In genomic region chr1:27154469-27154990, GRCh38 we compare ENCODE assay signal across 8 cellular contexts. TPM values are rescaled to one million over a fixed set of nuclear protein-coding genes. Genes with fewer than 3 reads are reported as not detected.
DNase-seq lines count a peak whose midpoint lies in the region; ATAC-seq and TF ChIP-seq lines count a peak whose summit lies in the region.

No MANE protein-coding gene starts in this region.

- H3K9ac ChIP-seq in trophoblast cell (ENCODE audit: low read length), result peak overlapping the region; percentile 84

- H3K23ac ChIP-seq in trophoblast cell (ENCODE audit: low read length), result no peak overlapping the region

- no peak for TF ChIP-seq POLR2A in esophagus muscularis mucosa (IDR thresholded peaks at IDR 0.05; ENCODE audit: low read depth)

- H4K20me1 ChIP-seq in PC-9 (ENCODE audit: insufficient read depth), result no peaks in the 10 kb centered on the region

- H3K9me2 ChIP-seq in PC-9 (ENCODE audit: insufficient read depth), result no peaks in the 10 kb centered on the region

- no peak for TF ChIP-seq CTCF in PC-9 (conservative IDR thresholded peaks at IDR 0.05)
- TF ChIP-seq CTCF in esophagus muscularis mucosa (IDR thresholded peaks at IDR 0.05), result no peak

- H4K12ac ChIP-seq in trophoblast cell (ENCODE audit: low read depth, low read length), result peak overlapping the region; percentile 76

- H3K36me3 ChIP-seq in PC-9 (ENCODE audit: low read depth) (no peaks in the 10 kb centered on the region), esophagus muscularis mucosa (no peaks in the 10 kb centered on the region), trophoblast cell (ENCODE audit: control insufficient read depth in 1 of 2, insufficient read depth in 2 of 2, low read length in 2 of 2) (peaks cover 0 to 8% of the 10 kb centered on the region in 2 experiments)

- H3K18ac ChIP-seq in trophoblast cell (ENCODE audit: low read length), result peak overlapping the region; percentile 88

- no peak for DNase-seq in PC-9
- DNase-seq in esophagus muscularis mucosa (ENCODE audit: extremely low spot score), result no peak
- no peak for DNase-seq in trophoblast cell
- DNase-seq in NAMALWA (ENCODE audit: low spot score), result no peak
- DNase-seq in medulla oblongata (ENCODE audit: extremely low spot score), result no peak

- H3K4me1 ChIP-seq in PC-9 (replicated peaks; ENCODE audit: insufficient read depth) (peaks cover 34% of the 10 kb centered on the region), esophagus muscularis mucosa (peaks cover 48 to 61% (median 56%) of the 10 kb centered on the region in 4 donors), trophoblast cell (ENCODE audit: control insufficient read depth in 1 of 2, insufficient read depth in 2 of 2, low read length in 2 of 2) (peaks cover 28 to 38% of the 10 kb centered on the region in 2 experiments)

- 2% methylated on average over 20 of the region's 20 CpGs for WGBS in esophagus muscularis mucosa
- WGBS in trophoblast cell (ENCODE audit: extremely low coverage, insufficient coverage, insufficient read length), result no CpG with 5 or more reads among the region's 20 CpGs

- peaks cover 13% of the 10 kb centered on the region for H3F3A ChIP-seq in PC-9 (ENCODE audit: insufficient read depth, low read depth)

- CTCF ChIA-PET in PC-9 (lab: Charles Lee), result interaction anchor here (0.7 to 1.3 kb wide), 6 partner anchors 10 to 380 kb away, joined by 3 to 10 read pairs (median 4); no protein-coding TSS in a partner anchor

- peak overlapping the region; percentile 88 for H4K91ac ChIP-seq in trophoblast cell (ENCODE audit: low read depth, low read length)

- H2AFZ ChIP-seq in PC-9, result peak overlapping the region; percentile 62; the same call in 1 of the 2 replicates
- peak overlapping the region; percentile 61 for H2AFZ ChIP-seq in trophoblast cell (ENCODE audit: insufficient read depth, low read length, poor library complexity)

- H2BK5ac ChIP-seq in trophoblast cell (ENCODE audit: low read depth, low read length, poor library complexity), result peak overlapping the region; percentile 92

- peak overlapping the region; percentile 51 for H3K4ac ChIP-seq in trophoblast cell (ENCODE audit: low read depth, low read length)

- TF ChIP-seq EP300 in esophagus muscularis mucosa (IDR thresholded peaks at IDR 0.05), result no peak

- POLR2A ChIA-PET in PC-9 (lab: Charles Lee; ENCODE audit: unreplicated experiment), result interaction anchor here (0.6 to 1.3 kb wide), 10 partner anchors 10 to 812 kb away, joined by 3 to 8 read pairs (median 3); no protein-coding TSS in a partner anchor

- peak overlapping the region; percentile 76 for H3K4me3 ChIP-seq in PC-9
- H3K4me3 ChIP-seq in esophagus muscularis mucosa, result peak overlapping the region; percentile 76 to 86 (median 80)
- H3K4me3 ChIP-seq in trophoblast cell (ENCODE audit: low read depth, low read length), result peak overlapping the region; percentile 71

- 0 out of 2 replicates have a peak overlapping the region, but pooled peaks have one; percentile 34 for H3K27ac ChIP-seq in PC-9
- peak overlapping the region; percentile 90 to 94 (median 92) for H3K27ac ChIP-seq in esophagus muscularis mucosa (replicated peaks in 1 of 4)
- peak overlapping the region; percentile 67 for H3K27ac ChIP-seq in trophoblast cell (ENCODE audit: low read depth, low read length)

- peak overlapping the region; percentile 19 for H2BK12ac ChIP-seq in trophoblast cell (ENCODE audit: low read length)

- H2BK120ac ChIP-seq in trophoblast cell (ENCODE audit: insufficient read depth, low read length, poor library complexity), result peak overlapping the region; percentile 85

- H3K4me2 ChIP-seq in PC-9 (peak overlapping the region; percentile 94), trophoblast cell (ENCODE audit: low read length) (peak overlapping the region; percentile 80)

- BruUV-seq in PC-9 (replicated peaks; lab: Mats Ljungman, UMichigan), result TSS peak; percentile 37

- no peaks in the 10 kb centered on the region for H3K9me3 ChIP-seq in PC-9 (ENCODE audit: insufficient read depth, low read depth)
- H3K9me3 ChIP-seq in esophagus muscularis mucosa, result no peaks in the 10 kb centered on the region
- H3K9me3 ChIP-seq in trophoblast cell (ENCODE audit: insufficient read depth, low read depth, low read length), result no peaks in the 10 kb centered on the region

- H4K8ac ChIP-seq in trophoblast cell (ENCODE audit: low read depth, low read length), result peak overlapping the region; percentile 72

- H3K79me1 ChIP-seq in trophoblast cell (ENCODE audit: low read length), result peaks cover 16% of the 10 kb centered on the region

- H3K79me2 ChIP-seq in PC-9 (ENCODE audit: low read depth) (peaks cover 42% of the 10 kb centered on the region), trophoblast cell (ENCODE audit: control insufficient read depth, insufficient read depth, low read length, poor library complexity) (peaks cover 28% of the 10 kb centered on the region)

- intact Hi-C loops in PC-9 (cut with micrococcal nuclease; ENCODE audit: unreplicated experiment) (no loop called here), esophagus muscularis mucosa (cut with DNase I) (loop anchor here (5.0 kb wide), 1 partner anchor 52 kb away; no protein-coding TSS in a partner anchor)

- H2AK5ac ChIP-seq in trophoblast cell (ENCODE audit: low read length), result peak overlapping the region; percentile 31

- peak; percentile 1 for ATAC-seq in GM18907 (IDR thresholded peaks at IDR 0.05; ENCODE audit: unreplicated experiment)
- ATAC-seq in HG03521 (IDR thresholded peaks at IDR 0.05; ENCODE audit: unreplicated experiment), result no peak
- ATAC-seq in HG02973 (IDR thresholded peaks at IDR 0.05; ENCODE audit: unreplicated experiment), result no peak

- H3K14ac ChIP-seq in trophoblast cell (ENCODE audit: low read length), result peak overlapping the region; percentile 83

- no peaks in the 10 kb centered on the region for H3K27me3 ChIP-seq in PC-9 (ENCODE audit: insufficient read depth, low read depth)
- no peaks in the 10 kb centered on the region for H3K27me3 ChIP-seq in esophagus muscularis mucosa
- H3K27me3 ChIP-seq in trophoblast cell (ENCODE audit: insufficient read depth, low read length), result no peaks in the 10 kb centered on the region

RNA-seq across cellular contexts. Expression of gene SLC9A1, which starts 0.4 kb away (rescaled TPM):
- 17.9 and 27.5 TPM in 2 replicates for total RNA-seq in PC-9 (2021)
- total RNA-seq in esophagus muscularis mucosa, result 10 to 100 TPM in 3 of 4 donors, 1 to 10 TPM in 1; 8.3 to 29.2 (median 11.4) TPM
- 114 and 122 TPM in 2 replicates for polyA plus RNA-seq in trophoblast cell (2013)

Comparison
In these comparisons a context has a peak if more than half of its experiments do, and no peak if none do; other contexts are left out.
1. H3K27ac ChIP-seq: peak in every context shown above with its lines; median percentile 92 in esophagus muscularis mucosa; 67 in trophoblast cell; 34 in PC-9.